In the genomic region with DNA sequence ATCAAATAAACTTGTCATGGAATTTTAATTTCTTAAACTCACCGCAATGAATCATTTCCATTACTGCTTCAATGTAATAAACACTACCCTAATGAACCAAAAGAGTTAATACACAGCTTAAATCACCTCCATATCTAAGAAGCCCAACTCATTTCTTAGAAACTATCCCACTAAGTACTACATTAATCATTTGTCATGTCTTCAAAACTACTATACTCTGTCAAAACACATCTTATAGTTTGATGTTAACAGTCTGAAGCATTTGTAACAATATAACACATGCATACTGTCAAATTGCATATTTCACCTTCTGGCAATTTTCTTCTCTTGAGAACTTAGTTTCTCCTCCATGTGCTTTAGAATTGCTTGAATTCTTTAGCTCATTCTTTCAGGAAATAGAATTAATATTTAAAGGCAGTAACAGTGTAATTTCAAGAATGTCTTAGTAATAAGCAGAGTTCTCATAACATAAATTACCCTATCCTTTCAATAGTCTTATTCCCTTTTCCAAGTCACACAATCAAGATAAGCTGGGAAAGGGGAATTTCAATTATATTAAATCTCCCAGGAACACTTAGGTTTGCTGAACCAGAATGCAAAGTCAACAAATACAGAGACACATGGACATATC, we compare ENCODE assay signal across 21 cellular contexts.
DNase-seq lines count a peak whose midpoint lies in the region; ATAC-seq and TF ChIP-seq lines count a peak whose summit lies in the region.
"Had no signal": no experiment of that assay in that cellular context is flagged by ENCODE, and none has a peak within 500 bp of the region (broad histone marks: within the 10 kb centered on the region; RNA-seq: fewer than 3 reads in every experiment).

No MANE protein-coding gene starts in this region.

- H3K27me3 ChIP-seq in IMR-90 (ENCODE audit: control insufficient read depth, insufficient read depth, low read length) (no peaks in the 10 kb centered on the region), neuron (ENCODE audit: insufficient read depth, low read length) (no peaks in the 10 kb centered on the region), testis (no peaks in the 10 kb centered on the region), breast epithelium (no peaks in the 10 kb centered on the region)
- H3K27me3 ChIP-seq: BE2C had no signal

- TF ChIP-seq POLR2A in IMR-90 (IDR thresholded peaks at IDR 0.05; ENCODE audit: low read depth, low read length): no peak
- TF ChIP-seq POLR2A in testis (IDR thresholded peaks at IDR 0.05): no peak
- no peak for TF ChIP-seq POLR2A in breast epithelium (IDR thresholded peaks at IDR 0.05)

- no peak overlapping the region for H2AK5ac ChIP-seq in IMR-90 (ENCODE audit: low read depth, low read length)

- H3K9ac ChIP-seq in IMR-90 (ENCODE audit: low read depth, low read length): no peak overlapping the region

- peak; percentile 72 for ATAC-seq in IMR-90 (ENCODE audit: low read depth)
- ATAC-seq: CD8-positive, alpha-beta T cell; GM12878; K562 had no signal

- TF ChIP-seq CTCF in AG04449 (IDR thresholded peaks at IDR 0.05; ENCODE audit: insufficient read depth, low read length, missing control alignments) (no peak), IMR-90 (conservative IDR thresholded peaks at IDR 0.05; ENCODE audit: low read depth, low read length) (no peak), testis (IDR thresholded peaks at IDR 0.05) (no peak), breast epithelium (IDR thresholded peaks at IDR 0.05) (no peak)

- H2AFZ ChIP-seq in IMR-90 (replicated peaks; ENCODE audit: low read length, poor library complexity) (no peak overlapping the region), neuron (ENCODE audit: low read depth, low read length) (peak overlapping the region; percentile 44)

- H2AK9ac ChIP-seq in IMR-90 (replicated peaks; ENCODE audit: low read depth, low read length, poor library complexity): no peak overlapping the region

- DNase-seq in AG04449 (ENCODE audit: low read depth, low spot score) (peak; percentile 58), GM03348 (ENCODE audit: low spot score) (peak; percentile 19), IMR-90 (no peak), testis (no peak), breast epithelium (ENCODE audit: low spot score in 2 of 2) (no peak)
- no peak for DNase-seq in stimulated activated CD4-positive, alpha-beta T cell treated with anti-CD3 and anti-CD28 coated beads, Interleukin-12 subunit alpha, Interleukin-12 subunit beta, amount 100 ng/mL, for 4 hours
- no peak for DNase-seq in activated T-helper 2 cell treated with anti-CD3 and anti-CD28 coated beads, Interferon-gamma antibody, Interleukin-2, Interleukin-4, amounts not matched to agents 10 μg/mL and 5 μg/mL and 100 μg/mL, durations not matched to agents 14 hours and 24 hours and 36 hours (ENCODE audit: low spot score)
- DNase-seq: 8988T; ACHN; BE2C; CD8-positive, alpha-beta T cell; COR-L47; DMS153; DMS79 treated with DMSO at 0.1 percent for 48 hours; GDM1; GOT3; H9 had no signal

- H4K5ac ChIP-seq in IMR-90 (ENCODE audit: low read depth, low read length): no peak overlapping the region

- H3K27ac ChIP-seq in IMR-90 (ENCODE audit: insufficient read depth, low read length) (no peak overlapping the region), testis (no peak overlapping the region), breast epithelium (no peak overlapping the region)

- H3K27ac Mint-ChIP-seq in activated T-helper 2 cell treated with anti-CD3 and anti-CD28 coated beads, Interferon-gamma antibody, Interleukin-2, Interleukin-4, amounts not matched to agents 10 μg/mL and 5 μg/mL and 100 μg/mL, durations not matched to agents 14 hours and 24 hours and 36 hours: no peak overlapping the region
- H3K27ac Mint-ChIP-seq: CD14-positive monocyte; CD8-positive, alpha-beta T cell; H9 had no signal

- dilution Hi-C loops in IMR-90 (cut with HindIII; ENCODE audit: low sequenced_read_pairs, unreplicated experiment): no loop called here

- no peaks in the 10 kb centered on the region for H3K36me3 Mint-ChIP-seq in activated T-helper 2 cell treated with anti-CD3 and anti-CD28 coated beads, Interferon-gamma antibody, Interleukin-2, Interleukin-4, amounts not matched to agents 10 μg/mL and 5 μg/mL and 100 μg/mL, durations not matched to agents 14 hours and 24 hours and 36 hours (ENCODE audit: low read depth)
- H3K36me3 Mint-ChIP-seq: CD14-positive monocyte; CD8-positive, alpha-beta T cell had no signal

- H3K4me3 ChIP-seq in AG04449 (ENCODE audit: low read depth, low read length): no peak overlapping the region
- H3K4me3 ChIP-seq in IMR-90 (ENCODE audit: insufficient read depth, low read depth, low read length): no peak overlapping the region
- no peak overlapping the region for H3K4me3 ChIP-seq in neuron (ENCODE audit: low read length)
- no peak overlapping the region for H3K4me3 ChIP-seq in testis
- H3K4me3 ChIP-seq in breast epithelium: no peak overlapping the region
- H3K4me3 ChIP-seq: GM12878, K562 had no signal

- H3K79me1 ChIP-seq in IMR-90 (ENCODE audit: low read depth in 1 of 2, low read length in 2 of 2): no peaks in the 10 kb centered on the region

- no CpG with 5 or more reads among the region's 1 CpG for WGBS in IMR-90 (ENCODE audit: extremely low coverage in 2 of 2, insufficient read length in 1 of 2), 2 experiments
- 83 to 86% methylated on average over 1 of the region's 1 CpG for WGBS in testis, 2 donors

- H2BK20ac ChIP-seq in IMR-90 (ENCODE audit: low read depth, low read length): no peak overlapping the region

- H3K4me1 ChIP-seq in IMR-90 (ENCODE audit: control insufficient read depth, insufficient read depth, low read length) (no peaks in the 10 kb centered on the region), neuron (ENCODE audit: insufficient read depth, low read length) (peaks cover 6% of the 10 kb centered on the region), testis (no peaks in the 10 kb centered on the region), breast epithelium (no peaks in the 10 kb centered on the region)
- H3K4me1 ChIP-seq: BE2C had no signal

- H3K27me3 Mint-ChIP-seq in activated T-helper 2 cell treated with anti-CD3 and anti-CD28 coated beads, Interferon-gamma antibody, Interleukin-2, Interleukin-4, amounts not matched to agents 10 μg/mL and 5 μg/mL and 100 μg/mL, durations not matched to agents 14 hours and 24 hours and 36 hours (ENCODE audit: low read depth): no peaks in the 10 kb centered on the region

- H3K14ac ChIP-seq in IMR-90 (replicated peaks; ENCODE audit: low read depth, low read length): no peak overlapping the region

- H3K9me3 ChIP-seq in IMR-90 (ENCODE audit: control insufficient read depth, insufficient read depth, low read length) (peaks cover 9% of the 10 kb centered on the region), neuron (ENCODE audit: low read length) (peaks cover 4% of the 10 kb centered on the region), testis (no peaks in the 10 kb centered on the region), breast epithelium (peaks cover 21 to 23% of the 10 kb centered on the region in 2 donors)
- H3K9me3 ChIP-seq: BE2C had no signal

- H2BK15ac ChIP-seq in IMR-90 (ENCODE audit: low read depth, low read length): no peak overlapping the region

- POLR2A ChIA-PET in AG04449 (lab: Yijun Ruan, JAX): no interaction called here
- POLR2A ChIA-PET in IMR-90 (lab: Charles Lee; ENCODE audit: unreplicated experiment): no interaction called here

- intact Hi-C loops in IMR-90 (cut with micrococcal nuclease): no loop called here
- intact Hi-C loops in testis (cut with DNase I; ENCODE audit: low total_unique reads): no loop called here
- intact Hi-C loops in breast epithelium (cut with DNase I; ENCODE audit: low total_unique reads): no loop called here
- intact Hi-C loops in activated T-helper 2 cell treated with anti-CD3 and anti-CD28 coated beads, Interferon-gamma antibody, Interleukin-2, Interleukin-4, amounts not matched to agents 10 μg/mL and 5 μg/mL and 100 μg/mL, durations not matched to agents 14 hours and 24 hours and 36 hours (cut with micrococcal nuclease): no loop called here

- H4K8ac ChIP-seq in IMR-90 (ENCODE audit: low read depth in 2 of 2, low read length in 2 of 2): no peak overlapping the region

- no peak overlapping the region for H3K4me2 ChIP-seq in IMR-90 (ENCODE audit: low read depth, low read length)

- H3K9me1 ChIP-seq in IMR-90 (ENCODE audit: insufficient read depth, low read length): no peaks in the 10 kb centered on the region

- H4K20me1 ChIP-seq in IMR-90 (ENCODE audit: insufficient read depth, low read length): no peaks in the 10 kb centered on the region

- H2BK5ac ChIP-seq in IMR-90 (ENCODE audit: low read depth, low read length, poor library complexity, severe bottlenecking): no peak overlapping the region

- in situ Hi-C loops in IMR-90 (cut with MboI; ENCODE audit: low sequenced_read_pairs): no loop called here

- H3K4ac ChIP-seq in IMR-90 (ENCODE audit: low read depth, low read length): no peak overlapping the region

- no peak for TF ChIP-seq RAD21 in IMR-90 (IDR thresholded peaks at IDR 0.05; ENCODE audit: low read length)

- no peak overlapping the region for H4K91ac ChIP-seq in IMR-90 (ENCODE audit: insufficient read depth, low read depth, low read length)

- H3K56ac ChIP-seq in IMR-90 (ENCODE audit: extremely low read depth, insufficient read depth, low read length): no peak overlapping the region

- no peaks in the 10 kb centered on the region for H3K36me3 ChIP-seq in IMR-90 (ENCODE audit: control insufficient read depth, insufficient read depth, low read length)
- no peaks in the 10 kb centered on the region for H3K36me3 ChIP-seq in neuron (ENCODE audit: insufficient read depth, low read length)
- H3K36me3 ChIP-seq in testis (ENCODE audit: low read depth, missing control alignments): no peaks in the 10 kb centered on the region
- H3K36me3 ChIP-seq in breast epithelium: no peaks in the 10 kb centered on the region
- H3K36me3 ChIP-seq: BE2C had no signal

- no peak overlapping the region for H3K23ac ChIP-seq in IMR-90 (ENCODE audit: low read depth, low read length)

- no TSS peak for BruUV-seq in IMR-90 (replicated peaks; lab: Mats Ljungman, UMichigan)

- no peak overlapping the region for H3K18ac ChIP-seq in IMR-90 (ENCODE audit: low read depth, low read length)

- no peak overlapping the region for H2BK120ac ChIP-seq in IMR-90 (ENCODE audit: low read depth, low read length)

- H3K4me1 Mint-ChIP-seq in activated T-helper 2 cell treated with anti-CD3 and anti-CD28 coated beads, Interferon-gamma antibody, Interleukin-2, Interleukin-4, amounts not matched to agents 10 μg/mL and 5 μg/mL and 100 μg/mL, durations not matched to agents 14 hours and 24 hours and 36 hours (ENCODE audit: low read depth): no peaks in the 10 kb centered on the region
- H3K4me1 Mint-ChIP-seq: CD14-positive monocyte had no signal

- no peak overlapping the region for H3K4me3 Mint-ChIP-seq in activated T-helper 2 cell treated with anti-CD3 and anti-CD28 coated beads, Interferon-gamma antibody, Interleukin-2, Interleukin-4, amounts not matched to agents 10 μg/mL and 5 μg/mL and 100 μg/mL, durations not matched to agents 14 hours and 24 hours and 36 hours (ENCODE audit: low read depth)
- H3K4me3 Mint-ChIP-seq: CD14-positive monocyte; CD8-positive, alpha-beta T cell; H9 had no signal

- CTCF ChIA-PET in AG04449 (lab: Yijun Ruan, JAX): interaction anchor here (1.1 to 2.0 kb wide), 2 partner anchors 19 to 275 kb away, joined by 4 to 5 read pairs; no protein-coding TSS in a partner anchor
- CTCF ChIA-PET in IMR-90 (lab: Yijun Ruan, JAX): interaction anchor here (0.6 kb wide), 1 partner anchor 157 kb away, joined by 7 read pairs; no protein-coding TSS in a partner anchor

- peaks cover 28% of the 10 kb centered on the region for H3K9me3 Mint-ChIP-seq in activated T-helper 2 cell treated with anti-CD3 and anti-CD28 coated beads, Interferon-gamma antibody, Interleukin-2, Interleukin-4, amounts not matched to agents 10 μg/mL and 5 μg/mL and 100 μg/mL, durations not matched to agents 14 hours and 24 hours and 36 hours

Comparison
In these comparisons a context has a peak if more than half of its experiments do, and no peak if none do; other contexts are left out.
1. DNase-seq: peak in AG04449 (single experiment) and GM03348 (single experiment); none in IMR-90 (single experiment), stimulated activated CD4-positive, alpha-beta T cell treated with anti-CD3 and anti-CD28 coated beads, Interleukin-12 subunit alpha, Interleukin-12 subunit beta, amount 100 ng/mL, for 4 hours (single experiment), testis (single experiment), breast epithelium (0 of 2) and activated T-helper 2 cell treated with anti-CD3 and anti-CD28 coated beads, Interferon-gamma antibody, Interleukin-2, Interleukin-4, amounts not matched to agents 10 μg/mL and 5 μg/mL and 100 μg/mL, durations not matched to agents 14 hours and 24 hours and 36 hours (single experiment).